10 cellular contexts compared by ENCODE assay signal in genomic region chr3:32422943-32423342, GRCh38. TPM values are rescaled to one million over a fixed set of nuclear protein-coding genes. Genes with fewer than 3 reads are reported as not detected.
DNase-seq lines count a peak whose midpoint lies in the region; ATAC-seq, FAIRE-seq and TF ChIP-seq lines count a peak whose summit lies in the region.
"Had no signal": no experiment of that assay in that cellular context is flagged by ENCODE, and none has a peak within 500 bp of the region (broad histone marks: within the 10 kb centered on the region; RNA-seq: fewer than 3 reads in every experiment).

No MANE protein-coding gene starts in this region.

- no peaks in the 10 kb centered on the region for H3K9me3 ChIP-seq in CD8-positive, alpha-beta memory T cell (ENCODE audit: low read length)
- H3K9me3 ChIP-seq in pancreas: no peaks in the 10 kb centered on the region

- H3K36me3 ChIP-seq in CD8-positive, alpha-beta memory T cell (ENCODE audit: insufficient read depth, low read length): no peaks in the 10 kb centered on the region
- H3K36me3 ChIP-seq in pancreas: no peaks in the 10 kb centered on the region

- no peaks in the 10 kb centered on the region for H3K27me3 ChIP-seq in CD8-positive, alpha-beta memory T cell (ENCODE audit: insufficient read depth, low read length, poor library complexity, severe bottlenecking)
- H3K27me3 ChIP-seq in pancreas: no peaks in the 10 kb centered on the region

- DNase-seq in CD8-positive, alpha-beta memory T cell: no peak
- DNase-seq in M059J (ENCODE audit: low read depth) (peak; percentile 17), pancreas (no peak), SIG-M5 (lab: John Stamatoyannopoulos, UW) (no peak), cardiac septum (ENCODE audit: low spot score) (no peak), AG20443 (ENCODE audit: low spot score) (no peak)
- DNase-seq: foreskin melanocyte had no signal

- no peak for ATAC-seq in pancreas
- no peak for ATAC-seq in HG02610 (IDR thresholded peaks at IDR 0.05; ENCODE audit: unreplicated experiment)

- TF ChIP-seq CTCF in pancreas (IDR thresholded peaks at IDR 0.05): no peak

- POLR2A ChIA-PET in CD8-positive, alpha-beta memory T cell (lab: Charles Lee): interaction anchor here (1.6 to 4.7 kb wide), 4 partner anchors 8 to 35 kb away, joined by 6 to 40 read pairs (median 12); no protein-coding TSS in a partner anchor

- H3K4me1 Mint-ChIP-seq in CD8-positive, alpha-beta memory T cell: peaks cover 72 to 100% (median 87%) of the 10 kb centered on the region in 3 donors
- peaks cover 93% of the 10 kb centered on the region for H3K4me1 Mint-ChIP-seq in activated naive CD8-positive, alpha-beta T cell (ENCODE audit: low read depth)

- no peak for FAIRE-seq in pancreas (lab: Jason Lieb, UNC)

- no peak overlapping the region for H3K4me3 ChIP-seq in CD8-positive, alpha-beta memory T cell (ENCODE audit: low read length)
- no peak overlapping the region for H3K4me3 ChIP-seq in pancreas
- H3K4me3 ChIP-seq: lung had no signal

- CTCF ChIA-PET in CD8-positive, alpha-beta memory T cell (lab: Charles Lee): interaction anchor here (0.7 to 8.1 kb wide), 16 partner anchors 9 to 48 kb away, joined by 3 to 81 read pairs (median 8); no protein-coding TSS in a partner anchor

- H3K4me3 Mint-ChIP-seq in CD8-positive, alpha-beta memory T cell: peak overlapping the region in 3 of 7 donors; percentile 15 to 82 (median 29)
- H3K4me3 Mint-ChIP-seq in activated naive CD8-positive, alpha-beta T cell: peak overlapping the region; percentile 4

- 72 to 83% methylated on average over 2 of the region's 2 CpGs for WGBS in pancreas, 2 donors

- peaks cover 92% of the 10 kb centered on the region for H3K4me1 ChIP-seq in CD8-positive, alpha-beta memory T cell (ENCODE audit: insufficient read depth, low read length)
- peaks cover 36 to 53% (median 51%) of the 10 kb centered on the region in 3 donors for H3K4me1 ChIP-seq in pancreas

- H3K27ac Mint-ChIP-seq in CD8-positive, alpha-beta memory T cell: peak overlapping the region in 7 of 8 donors; percentile 90 to 98 (median 94)
- H3K27ac Mint-ChIP-seq in activated naive CD8-positive, alpha-beta T cell: peak overlapping the region; percentile 97

- no peak overlapping the region for H3K27ac ChIP-seq in CD8-positive, alpha-beta memory T cell (ENCODE audit: low read depth, low read length)
- peak overlapping the region; percentile 52 to 93 (median 86) for H3K27ac ChIP-seq in pancreas

- no peaks in the 10 kb centered on the region for H3K36me3 Mint-ChIP-seq in CD8-positive, alpha-beta memory T cell
- peaks cover 2% of the 10 kb centered on the region for H3K36me3 Mint-ChIP-seq in activated naive CD8-positive, alpha-beta T cell

- H3K27me3 Mint-ChIP-seq in CD8-positive, alpha-beta memory T cell: peaks cover 0 to 3% of the 10 kb centered on the region in 2 donors
- no peaks in the 10 kb centered on the region for H3K27me3 Mint-ChIP-seq in activated naive CD8-positive, alpha-beta T cell

- intact Hi-C loops in pancreas (cut with DNase I) (no loop called here), cardiac septum (cut with DNase I) (no loop called here)

- no peaks in the 10 kb centered on the region for H3K9me3 Mint-ChIP-seq in CD8-positive, alpha-beta memory T cell
- no peaks in the 10 kb centered on the region for H3K9me3 Mint-ChIP-seq in activated naive CD8-positive, alpha-beta T cell (ENCODE audit: low read depth)

RNA-seq across cellular contexts. Expression of gene CMTM7, which starts 31.3 kb away (rescaled TPM):
- 10 to 100 TPM; 33.5 to 39.4 TPM for total RNA-seq in CD8-positive, alpha-beta memory T cell
- polyA plus RNA-seq in CD8-positive, alpha-beta memory T cell: 113 TPM
- 13.3 and 14.7 TPM in 2 replicates for total RNA-seq in M059J (2014; rRNA removed; shearing (Covaris generic))
- 10 to 100 TPM in 3 of 6 donors, 1 to 10 TPM in 3; 6.1 to 21.4 (median 9.8) TPM for total RNA-seq in pancreas
- polyA plus RNA-seq in pancreas: 10 to 100 TPM; 18.9 to 23.8 TPM
- 4.0 TPM for total RNA-seq in cardiac septum
